In genomic region chr1:111127923-111128643, GRCh38 we compare ENCODE assay signal across 9 cellular contexts. TPM values are rescaled to one million over a fixed set of nuclear protein-coding genes. Genes with fewer than 3 reads are reported as not detected.
A peak's percentile ranks its signal among the peaks of the same experiment; 100 is the strongest.
DNase-seq lines count a peak whose midpoint lies in the region; ATAC-seq, FAIRE-seq and TF ChIP-seq lines count a peak whose summit lies in the region.
"Had no signal": no experiment of that assay in that cellular context is flagged by ENCODE, and none has a peak within 500 bp of the region (broad histone marks: within the 10 kb centered on the region; RNA-seq: fewer than 3 reads in every experiment).

No MANE protein-coding gene starts in this region.

- in situ Hi-C loops in GM12878 (cut with MboI) (no loop called here), GM13976 (cut with MboI; ENCODE audit: low sequenced_read_pairs, unreplicated experiment) (no loop called here)

- DNase-seq in GM20000 (ENCODE audit: low spot score) (peak; percentile 54), GM12878 (ENCODE audit: low read depth, low spot score) (peak; percentile 81), coronary artery (ENCODE audit: low spot score) (no peak), NK-92 (lab: John Stamatoyannopoulos, UW; ENCODE audit: unreplicated experiment) (no peak), GM13976 (ENCODE audit: low spot score) (no peak)
- no peak for DNase-seq in activated CD4-positive, alpha-beta memory T cell treated with anti-CD3 and anti-CD28 coated beads for 36 hours
- DNase-seq: NCI-H2171 treated with DMSO at 0.1 percent for 48 hours had no signal

- H3K36me3 ChIP-seq in GM12878 (ENCODE audit: control insufficient read depth in 2 of 2, insufficient read depth in 2 of 2, low read length in 1 of 2): peaks cover 0 to 23% of the 10 kb centered on the region in 2 experiments; a peak in 2 of 4 replicates

- H3K4me2 ChIP-seq in GM12878 (ENCODE audit: control insufficient read depth, insufficient read depth): peak overlapping the region; percentile 64

- ATAC-seq in GM18498 (IDR thresholded peaks at IDR 0.05; ENCODE audit: unreplicated experiment) (peak; percentile 86), HG03280 (IDR thresholded peaks at IDR 0.05; ENCODE audit: unreplicated experiment) (peak; percentile 89), GM12878 (peak; percentile 90)

- SMC1A ChIA-PET in GM12878 (lab: Charles Lee; ENCODE audit: uncharacterized antibody, unreplicated experiment): interaction anchor here (0.6 to 4.1 kb wide), 11 partner anchors 9 to 232 kb away, joined by 3 to 42 read pairs (median 8); partner anchors contain the start of genes CEPT1 and DRAM2

- peak; percentile 26 to 54; a peak in 1 of 4 replicates for TF ChIP-seq EP300 in GM12878 (IDR thresholded peaks at IDR 0.05; ENCODE audit: borderline replicate concordance in 1 of 2, control insufficient read depth in 1 of 2, low read depth in 2 of 2, low read length in 2 of 2)

- intact Hi-C loops in GM12878 (cut with micrococcal nuclease; ENCODE audit: unreplicated experiment): loop anchor here (1.0 to 5.0 kb wide), 2 partner anchors 93 to 96 kb away; no protein-coding TSS in a partner anchor
- intact Hi-C loops in activated CD4-positive, alpha-beta memory T cell treated with anti-CD3 and anti-CD28 coated beads for 36 hours (cut with micrococcal nuclease): no loop called here

- H3K9ac ChIP-seq in GM12878 (ENCODE audit: control insufficient read depth, insufficient read depth, low read length): peak overlapping the region; percentile 49

- H3K36me3 Mint-ChIP-seq in activated CD4-positive, alpha-beta memory T cell treated with anti-CD3 and anti-CD28 coated beads for 36 hours: peaks cover 42% of the 10 kb centered on the region

- no peaks in the 10 kb centered on the region; the same call in 2 of the 3 replicates for H3K9me3 ChIP-seq in GM12878 (replicated peaks; ENCODE audit: control insufficient read depth, insufficient read depth, low read length)

- H3K4me1 ChIP-seq in GM12878 (ENCODE audit: control insufficient read depth, insufficient read depth, low read length): peaks cover 43% of the 10 kb centered on the region

- CTCF ChIA-PET in GM12878 (lab: Yijun Ruan, JAX): interaction anchor here (0.7 to 2.7 kb wide), 7 partner anchors 9 to 884 kb away, joined by 3 to 11 read pairs (median 4); no protein-coding TSS in a partner anchor
- CTCF ChIA-PET in activated CD4-positive, alpha-beta memory T cell treated with anti-CD3 and anti-CD28 coated beads for 36 hours (lab: Charles Lee): no interaction called here

- H3K27ac Mint-ChIP-seq in activated CD4-positive, alpha-beta memory T cell treated with anti-CD3 and anti-CD28 coated beads for 36 hours: no peak overlapping the region

- 0% methylated on average over 3 of the region's 3 CpGs for WGBS in GM12878 (ENCODE audit: insufficient coverage, insufficient replicate concordance, low lambda C conversion rate, missing lambda C conversion rate)

- H3K79me2 ChIP-seq in GM12878 (ENCODE audit: control insufficient read depth, insufficient read depth, low read length): peaks cover 7% of the 10 kb centered on the region

- 0 out of 2 replicates have a peak overlapping the region, but pooled peaks have one; percentile 45 for H3K4me3 ChIP-seq in GM12878
- no peak overlapping the region for H3K4me3 ChIP-seq in coronary artery

- no peaks in the 10 kb centered on the region for H3K27me3 ChIP-seq in GM12878 (replicated peaks in 1 of 2; ENCODE audit: control insufficient read depth in 2 of 2, insufficient read depth in 2 of 2, low read length in 1 of 2)

- FAIRE-seq in GM12878 (lab: Jason Lieb, UNC): peak; percentile 44

- H3K4me1 Mint-ChIP-seq in activated CD4-positive, alpha-beta memory T cell treated with anti-CD3 and anti-CD28 coated beads for 36 hours (ENCODE audit: low read depth): peaks cover 15% of the 10 kb centered on the region

- no peak overlapping the region for H3K4me3 Mint-ChIP-seq in activated CD4-positive, alpha-beta memory T cell treated with anti-CD3 and anti-CD28 coated beads for 36 hours

- no peak for TF ChIP-seq CTCF in GM20000 (IDR thresholded peaks at IDR 0.05; ENCODE audit: extremely low read depth, missing control alignments)
- no peak for TF ChIP-seq CTCF in GM12878 (IDR thresholded peaks at IDR 0.05 in 2 of 3, conservative IDR thresholded peaks at IDR 0.05 in 1 of 3; ENCODE audit: control insufficient read depth in 2 of 3, extremely low read depth in 1 of 3, insufficient read depth in 1 of 3, low read depth in 3 of 3, low read length in 3 of 3)
- no peak for TF ChIP-seq CTCF in coronary artery (IDR thresholded peaks at IDR 0.05)
- no peak for TF ChIP-seq CTCF in GM13976 (IDR thresholded peaks at IDR 0.05; ENCODE audit: borderline replicate concordance, control extremely low read depth, extremely low read depth, insufficient read depth, missing control alignments)

- RAD21 ChIA-PET in GM12878 (lab: Charles Lee; ENCODE audit: unreplicated experiment): interaction anchor here (0.7 to 3.7 kb wide), 11 partner anchors 13 to 256 kb away, joined by 3 to 35 read pairs (median 6); partner anchors contain the start of genes CD53, CEPT1 and DRAM2

- H3K27me3 Mint-ChIP-seq in activated CD4-positive, alpha-beta memory T cell treated with anti-CD3 and anti-CD28 coated beads for 36 hours: no peaks in the 10 kb centered on the region

- H4K20me1 ChIP-seq in GM12878 (ENCODE audit: control insufficient read depth, insufficient read depth): no peaks in the 10 kb centered on the region

- TF ChIP-seq RAD21 in GM12878 (IDR thresholded peaks at IDR 0.05; ENCODE audit: insufficient read depth, low read depth, low read length): no peak

- no peak overlapping the region; the same call in 1 of the 2 replicates for H2AFZ ChIP-seq in GM12878 (ENCODE audit: control insufficient read depth, low read depth, low read length)

- H3K27ac ChIP-seq in GM12878 (ENCODE audit: control insufficient read depth, insufficient read depth) (peak overlapping the region; percentile 94), coronary artery (no peak overlapping the region)

- H3K9me3 Mint-ChIP-seq in activated CD4-positive, alpha-beta memory T cell treated with anti-CD3 and anti-CD28 coated beads for 36 hours: no peaks in the 10 kb centered on the region

- no TSS peak for BruUV-seq in GM12878 (replicated peaks; lab: Mats Ljungman, UMichigan)

- no peak for TF ChIP-seq POLR2A in GM12878 (IDR thresholded peaks at IDR 0.05; ENCODE audit: low read depth, low read length)

- POLR2A ChIA-PET in GM12878 (lab: Charles Lee): interaction anchor here (0.6 to 2.3 kb wide), 6 partner anchors 12 to 254 kb away, joined by 3 to 20 read pairs (median 4); partner anchors contain the start of genes CEPT1 and DRAM2
- POLR2A ChIA-PET in activated CD4-positive, alpha-beta memory T cell treated with anti-CD3 and anti-CD28 coated beads for 36 hours (lab: Charles Lee): no interaction called here

RNA-seq across cellular contexts. Expression of gene DRAM2, which starts 11.8 kb away (rescaled TPM):
- total RNA-seq in GM12878 (2013; cell fraction: nucleolus; rRNA removed): 151 and 152 TPM in 2 replicates
- total RNA-seq in GM12878 (2014; rRNA removed) (76.0 and 80.9 TPM in 2 replicates), GM12878 (2014; rRNA removed; fragmentation: Illumina TruSeq; extraction: Trizol) (56.6 and 60.3 TPM in 2 replicates), GM12878 (2021) (39.1 and 45.3 TPM in 2 replicates)
- polyA plus RNA-seq in GM12878 (2011; ENCODE audit: low read depth): 76.4 TPM
- polyA plus RNA-seq in GM12878 (2011; rRNA removed) (229 and 281 TPM in 2 replicates), GM12878 (2014; fragmentation: Illumina TruSeq; extraction: Trizol) (82.8 and 106 TPM in 2 replicates), GM12878 (2014; fragmentation: Nextera tagmentation; extraction: Ambion mirVana) (100 to 1,000 TPM in 1 of 2 experiments, 10 to 100 TPM in 1; 88.3 to 146 TPM), GM12878 (2014; rRNA removed) (64.1 and 88.0 TPM in 2 replicates), GM12878 (2016; fragmentation: Nextera tagmentation; extraction: Ambion mirVana) (10 to 100 TPM; 57.7 to 58.4 TPM)
- polyA plus RNA-seq in GM12878 (2011; cell fraction: cytosol; rRNA removed): 79.5 and 115 TPM in 2 replicates
- 93.3 and 138 TPM in 2 replicates for polyA plus RNA-seq in GM12878 (2011; cell fraction: nucleus; rRNA removed)
- 82.7 and 135 TPM in 2 replicates for polyA plus RNA-seq in GM12878 (2012)
- 81.4 and 133 TPM in 2 replicates for polyA minus RNA-seq in GM12878 (2011; rRNA and poly(A)+ RNA removed)
- polyA minus RNA-seq in GM12878 (2011; cell fraction: cytosol; rRNA and poly(A)+ RNA removed): 14.7 and 17.9 TPM in 2 replicates
- 27.7 and 29.8 TPM in 2 replicates for polyA minus RNA-seq in GM12878 (2011; cell fraction: nucleus; rRNA and poly(A)+ RNA removed)
- 10 to 100 TPM; 30.1 to 30.5 TPM for total RNA-seq in activated CD4-positive, alpha-beta memory T cell treated with anti-CD3 and anti-CD28 coated beads for 36 hours

RNA-seq across cellular contexts. Expression of gene CEPT1, which starts 11.9 kb away (rescaled TPM):
- 342 and 348 TPM in 2 replicates for total RNA-seq in GM12878 (2013; cell fraction: nucleolus; rRNA removed)
- 56.0 and 70.0 TPM in 2 replicates for total RNA-seq in GM12878 (2014; rRNA removed)
- 67.5 and 68.8 TPM in 2 replicates for total RNA-seq in GM12878 (2014; rRNA removed; fragmentation: Illumina TruSeq; extraction: Trizol)
- 51.8 and 53.6 TPM in 2 replicates for total RNA-seq in GM12878 (2021)
- 23.6 TPM for polyA plus RNA-seq in GM12878 (2011; ENCODE audit: low read depth)
- polyA plus RNA-seq in GM12878 (2011; rRNA removed): 77.9 and 125 TPM in 2 replicates
- 25.7 and 33.4 TPM in 2 replicates for polyA plus RNA-seq in GM12878 (2011; cell fraction: cytosol; rRNA removed)
- polyA plus RNA-seq in GM12878 (2011; cell fraction: nucleus; rRNA removed): 40.1 and 49.8 TPM in 2 replicates
- 31.1 and 54.5 TPM in 2 replicates for polyA plus RNA-seq in GM12878 (2012)
- 60.1 and 83.5 TPM in 2 replicates for polyA plus RNA-seq in GM12878 (2014; fragmentation: Illumina TruSeq; extraction: Trizol)
- 10 to 100 TPM; 29.4 to 55.5 TPM for polyA plus RNA-seq in GM12878 (2014; fragmentation: Nextera tagmentation; extraction: Ambion mirVana)
- 42.4 and 52.7 TPM in 2 replicates for polyA plus RNA-seq in GM12878 (2014; rRNA removed)
- 10 to 100 TPM; 53.1 to 54.1 TPM for polyA plus RNA-seq in GM12878 (2016; fragmentation: Nextera tagmentation; extraction: Ambion mirVana)
- polyA minus RNA-seq in GM12878 (2011; rRNA and poly(A)+ RNA removed): 71.9 and 97.9 TPM in 2 replicates
- 19.6 and 21.8 TPM in 2 replicates for polyA minus RNA-seq in GM12878 (2011; cell fraction: cytosol; rRNA and poly(A)+ RNA removed)
- polyA minus RNA-seq in GM12878 (2011; cell fraction: nucleus; rRNA and poly(A)+ RNA removed): 43.4 and 48.7 TPM in 2 replicates
- total RNA-seq in activated CD4-positive, alpha-beta memory T cell treated with anti-CD3 and anti-CD28 coated beads for 36 hours: 10 to 100 TPM; 23.9 to 28.8 TPM

Comparison
In these comparisons a context has a peak if more than half of its experiments do, and no peak if none do; other contexts are left out.
1. DNase-seq: peak in GM20000 (single experiment) and GM12878 (single experiment); none in coronary artery (single experiment), activated CD4-positive, alpha-beta memory T cell treated with anti-CD3 and anti-CD28 coated beads for 36 hours (single experiment), NK-92 (single experiment) and GM13976 (single experiment).
2. Peak in every context shown above with its lines, with median percentiles within 50 percentile points of each other: ATAC-seq.